9 cellular contexts compared by ENCODE assay signal in the genomic region with DNA sequence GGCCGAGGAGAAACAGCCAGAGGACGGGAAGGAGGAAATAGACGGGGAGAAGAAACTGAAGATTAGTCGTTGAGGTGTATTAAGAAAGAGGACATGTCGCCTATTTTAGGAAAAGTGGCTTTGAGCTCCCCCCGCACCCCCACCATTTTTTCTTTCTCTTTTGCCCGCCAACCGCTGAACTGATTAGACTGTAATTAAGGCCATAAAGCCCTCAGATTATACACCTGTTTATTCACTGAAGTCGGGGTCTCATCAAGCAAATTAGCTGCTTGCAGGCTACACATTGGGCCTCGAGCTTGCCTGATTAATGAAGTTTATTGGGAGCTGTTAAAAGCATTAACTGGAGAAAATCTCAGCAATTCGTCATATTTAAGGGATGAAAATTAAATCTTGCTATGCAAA.
A peak's percentile ranks its signal among the peaks of the same experiment; 100 is the strongest.
DNase-seq lines count a peak whose midpoint lies in the region; ATAC-seq, FAIRE-seq and TF ChIP-seq lines count a peak whose summit lies in the region.
"Had no signal": no experiment of that assay in that cellular context is flagged by ENCODE, and none has a peak within 500 bp of the region (broad histone marks: within the 10 kb centered on the region; RNA-seq: fewer than 3 reads in every experiment).

No MANE protein-coding gene starts in this region.

- H3K27me3 ChIP-seq in PC-3 (ENCODE audit: low read length): peaks cover 76% of the 10 kb centered on the region
- H3K27me3 ChIP-seq in skeletal muscle satellite cell (ENCODE audit: control insufficient read depth, insufficient read depth, low read length): peaks cover 65% of the 10 kb centered on the region
- H3K27me3 ChIP-seq: BLaER1 treated with 17β-estradiol and CSF1 and Interleukin-3, amounts not matched to agents 10 nM and 100 nM had no signal

- H3K4me1 ChIP-seq in PC-3 (ENCODE audit: insufficient read depth, low read length) (peaks cover 10% of the 10 kb centered on the region), skeletal muscle satellite cell (ENCODE audit: control insufficient read depth, insufficient read depth, low read length) (peaks cover 6% of the 10 kb centered on the region)
- H3K4me1 ChIP-seq: BLaER1 treated with 17β-estradiol and CSF1 and Interleukin-3, amounts not matched to agents 10 nM and 100 nM had no signal

- no peaks in the 10 kb centered on the region for H3F3A ChIP-seq in PC-3 (ENCODE audit: low read length, unreplicated experiment)

- TSS peak; percentile 53 for BruUV-seq in PC-3 (replicated peaks; lab: Mats Ljungman, UMichigan)

- H3K4me2 ChIP-seq in PC-3 (ENCODE audit: low read length) (peak overlapping the region; percentile 80), skeletal muscle satellite cell (ENCODE audit: low read length) (peak overlapping the region; percentile 88)
- H3K4me2 ChIP-seq: BLaER1 treated with 17β-estradiol and CSF1 and Interleukin-3, amounts not matched to agents 10 nM and 100 nM had no signal

- H4K20me1 ChIP-seq in PC-3 (ENCODE audit: low read length): no peaks in the 10 kb centered on the region
- H4K20me1 ChIP-seq: BLaER1 treated with 17β-estradiol and CSF1 and Interleukin-3, amounts not matched to agents 10 nM and 100 nM had no signal

- FAIRE-seq in RCC 7860 (lab: Jason Lieb, UNC): no peak

- ATAC-seq in PC-3 (no peak), HG03460 (IDR thresholded peaks at IDR 0.05; ENCODE audit: unreplicated experiment) (no peak)

- H3K9me3 ChIP-seq in PC-3 (ENCODE audit: low read length) (no peaks in the 10 kb centered on the region), skeletal muscle satellite cell (replicated peaks; ENCODE audit: low read length) (no peaks in the 10 kb centered on the region)

- CTCF ChIA-PET in PC-3 (lab: Charles Lee): interaction anchor here (0.6 kb wide), 1 partner anchor 534 kb away, joined by 3 read pairs; a partner anchor contains a TSS

- peak; percentile 42 for DNase-seq in NCI-H2196 (lab: John Stamatoyannopoulos, UW; ENCODE audit: unreplicated experiment)
- no peak for DNase-seq in NCI-H2196 treated with DMSO at 0.1 percent for 48 hours (lab: John Stamatoyannopoulos, UW; ENCODE audit: unreplicated experiment)
- peak; percentile 35 for DNase-seq in PC-3
- no peak for DNase-seq in fibroblast of the aortic adventitia (ENCODE audit: low read depth)
- DNase-seq in RCC 7860 (ENCODE audit: low spot score): no peak
- no peak for DNase-seq in mesenteric fat pad (ENCODE audit: low spot score)

- H3K9ac ChIP-seq in PC-3 (ENCODE audit: low read length): peak overlapping the region; percentile 72
- peak overlapping the region; percentile 56 for H3K9ac ChIP-seq in skeletal muscle satellite cell (ENCODE audit: low read depth, low read length)
- H3K9ac ChIP-seq: BLaER1 treated with 17β-estradiol and CSF1 and Interleukin-3, amounts not matched to agents 10 nM and 100 nM had no signal

- TF ChIP-seq CTCF in PC-3 (conservative IDR thresholded peaks at IDR 0.05; ENCODE audit: low read depth, low read length): no peak
- TF ChIP-seq CTCF in fibroblast of the aortic adventitia (IDR thresholded peaks at IDR 0.05; ENCODE audit: insufficient read depth, low read length): no peak

- POLR2A ChIA-PET in PC-3 (lab: Charles Lee; ENCODE audit: unreplicated experiment): interaction anchor here (0.5 to 1.0 kb wide), 3 partner anchors 14 to 215 kb away, joined by 3 to 6 read pairs (median 5); no protein-coding TSS in a partner anchor

- intact Hi-C loops in PC-3 (cut with micrococcal nuclease): loop anchor here (2.0 to 10.0 kb wide), 4 partner anchors 119 to 1071 kb away; a partner anchor contains a TSS

- peak overlapping the region; percentile 44 for H3K27ac ChIP-seq in PC-3 (ENCODE audit: low read length)
- H3K27ac ChIP-seq: BLaER1 treated with 17β-estradiol and CSF1 and Interleukin-3, amounts not matched to agents 10 nM and 100 nM had no signal

- no peaks in the 10 kb centered on the region for H3K9me2 ChIP-seq in PC-3 (replicated peaks; ENCODE audit: low read length)

- H2AFZ ChIP-seq in PC-3 (ENCODE audit: low read length): peak overlapping the region; percentile 91

- peak overlapping the region; percentile 65 for H3K4me3 ChIP-seq in PC-3 (ENCODE audit: low read length)
- H3K4me3 ChIP-seq in fibroblast of the aortic adventitia (ENCODE audit: low read depth, low read length): peak overlapping the region; percentile 54
- H3K4me3 ChIP-seq in skeletal muscle satellite cell (ENCODE audit: low read length): peak overlapping the region; percentile 75
- H3K4me3 ChIP-seq: BLaER1 treated with 17β-estradiol and CSF1 and Interleukin-3, amounts not matched to agents 10 nM and 100 nM had no signal

- H3K36me3 ChIP-seq in PC-3 (ENCODE audit: low read depth, low read length): no peaks in the 10 kb centered on the region
- no peaks in the 10 kb centered on the region for H3K36me3 ChIP-seq in skeletal muscle satellite cell (ENCODE audit: insufficient read depth, low read length)
- H3K36me3 ChIP-seq: BLaER1 treated with 17β-estradiol and CSF1 and Interleukin-3, amounts not matched to agents 10 nM and 100 nM had no signal

- H3K79me2 ChIP-seq in PC-3 (ENCODE audit: low read length): no peaks in the 10 kb centered on the region

Comparison
In these comparisons a context has a peak if more than half of its experiments do, and no peak if none do; other contexts are left out.
1. DNase-seq: peak in NCI-H2196 (single experiment) and PC-3 (single experiment); none in NCI-H2196 treated with DMSO at 0.1 percent for 48 hours (single experiment), fibroblast of the aortic adventitia (single experiment), RCC 7860 (single experiment) and mesenteric fat pad (single experiment).
2. Peak in every context shown above with its lines, with median percentiles within 50 percentile points of each other: H3K4me3 ChIP-seq.